8 cellular contexts compared by ENCODE assay signal in the genomic region with DNA sequence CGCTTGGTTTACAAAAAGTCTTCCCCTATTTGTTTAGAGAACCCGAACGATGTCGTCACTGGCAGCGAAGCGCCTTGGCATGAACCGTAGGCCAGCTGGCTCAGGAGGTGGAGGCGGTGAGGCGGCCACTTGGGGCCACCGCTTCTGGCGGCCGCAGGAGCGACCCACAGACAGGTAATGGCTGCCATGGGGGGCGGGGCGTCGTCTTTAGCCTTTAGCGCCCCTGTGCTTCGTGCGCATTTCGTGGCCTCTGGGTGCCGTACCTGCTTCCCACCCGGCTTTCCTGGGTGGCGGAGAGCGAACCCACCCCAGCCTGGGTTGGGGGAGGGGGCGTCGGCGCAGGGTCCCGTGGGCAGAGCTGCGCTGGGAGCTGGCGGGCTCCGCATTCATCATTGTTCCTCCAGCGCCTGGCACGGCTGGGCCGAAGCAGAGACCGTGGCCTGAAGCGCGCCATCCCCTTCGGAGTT. TPM values are rescaled to one million over a fixed set of nuclear protein-coding genes. Genes with fewer than 3 reads are reported as not detected.
DNase-seq lines count a peak whose midpoint lies in the region; ATAC-seq and TF ChIP-seq lines count a peak whose summit lies in the region.

No MANE protein-coding gene starts in this region.

- peak overlapping the region; percentile 88 for H3K27ac ChIP-seq in VCaP
- H3K27ac ChIP-seq in skin epidermis, result peak overlapping the region in 8 of 21 experiments; percentile 1 to 50 (median 41)

- ATAC-seq in GM19351 (IDR thresholded peaks at IDR 0.05; ENCODE audit: unreplicated experiment) (no peak), GM18498 (IDR thresholded peaks at IDR 0.05; ENCODE audit: unreplicated experiment) (no peak)

- peaks cover 13% of the 10 kb centered on the region for H3K36me3 ChIP-seq in MG63

- H3K4me3 ChIP-seq in MG63 (peak overlapping the region; percentile 54), skin epidermis (peak overlapping the region; percentile 30 to 71 (median 54))

- H3K4me3 Mint-ChIP-seq in MCF 10A (ENCODE audit: unreplicated experiment), result peak overlapping the region; percentile 72

- DNase-seq in DMS153 (lab: John Stamatoyannopoulos, UW), result peak; percentile 32
- peak; percentile 72 for DNase-seq in MG63
- peak; percentile 42 for DNase-seq in MCF 10A (ENCODE audit: unreplicated experiment)
- DNase-seq in iPS-NIHi7 (ENCODE audit: extremely low spot score), result peak; percentile 64

- intact Hi-C loops in MCF 10A (cut with micrococcal nuclease), result no loop called here

- H3K27me3 ChIP-seq in MG63, result no peaks in the 10 kb centered on the region

- no TSS peak for BruUV-seq in MCF 10A (replicated peaks; lab: Mats Ljungman, UMichigan)

- POLR2A ChIA-PET in MCF 10A (lab: Yijun Ruan, JAX), result no interaction called here

- H3K27ac Mint-ChIP-seq in MCF 10A (ENCODE audit: low read depth, unreplicated experiment), result no peak overlapping the region

- TF ChIP-seq CTCF in VCaP (conservative IDR thresholded peaks at IDR 0.05) (no peak), MCF 10A (IDR thresholded peaks at IDR 0.05; ENCODE audit: unreplicated experiment) (no peak)

- H3K27me3 Mint-ChIP-seq in MCF 10A (ENCODE audit: insufficient read depth, unreplicated experiment), result no peaks in the 10 kb centered on the region

- peaks cover 5% of the 10 kb centered on the region for H3K36me3 Mint-ChIP-seq in MCF 10A (ENCODE audit: insufficient read depth, unreplicated experiment)

- H3K9me3 ChIP-seq in MG63, result no peaks in the 10 kb centered on the region

- no peaks in the 10 kb centered on the region for H3K9me3 Mint-ChIP-seq in MCF 10A (ENCODE audit: unreplicated experiment)

- CTCF ChIA-PET in MCF 10A (lab: Yijun Ruan, JAX), result no interaction called here

- H3K4me1 Mint-ChIP-seq in MCF 10A (ENCODE audit: insufficient read depth, unreplicated experiment), result no peaks in the 10 kb centered on the region

RNA-seq across cellular contexts. Expression of gene OSBP2, which starts 0.5 kb away (rescaled TPM):
- 2.4 and 9.3 TPM in 2 replicates for total RNA-seq in MG63 (2014; rRNA removed; shearing (Covaris generic); ENCODE audit: low replicate concordance)
- total RNA-seq in MCF 10A (2022), result 276 and 338 TPM in 2 replicates

RNA-seq across cellular contexts. Expression of gene DUSP18, which starts 26.5 kb away (rescaled TPM):
- total RNA-seq in MG63 (2014; rRNA removed; shearing (Covaris generic); ENCODE audit: low replicate concordance), result 1.2 and 2.7 TPM in 2 replicates
- total RNA-seq in MCF 10A (2022), result 5.6 and 6.5 TPM in 2 replicates

RNA-seq across cellular contexts. Expression of gene SLC35E4, which starts 58.6 kb away (rescaled TPM):
- total RNA-seq in MG63 (2014; rRNA removed; shearing (Covaris generic); ENCODE audit: low replicate concordance), result 11.3 and 12.5 TPM in 2 replicates
- 2.9 and 3.4 TPM in 2 replicates for total RNA-seq in MCF 10A (2022)

Comparison
In these comparisons a context has a peak if more than half of its experiments do, and no peak if none do; other contexts are left out.
1. RNA of gene OSBP2, which starts 0.5 kb away (total RNA-seq): 276 to 338 TPM in MCF 10A; 2.4 to 9.3 TPM in MG63; every median in the first group is over 10 times any median in the second.
2. Peak in every context shown above with its lines, with median percentiles within 50 percentile points of each other: DNase-seq.